8 cellular contexts compared by ENCODE assay signal in genomic region chr22:20084547-20085413, GRCh38. TPM values are rescaled to one million over a fixed set of nuclear protein-coding genes. Genes with fewer than 3 reads are reported as not detected.
DNase-seq lines count a peak whose midpoint lies in the region; ATAC-seq and TF ChIP-seq lines count a peak whose summit lies in the region.

No MANE protein-coding gene starts in this region.

- no peaks in the 10 kb centered on the region for H3K27me3 ChIP-seq in CD8-positive, alpha-beta T cell (ENCODE audit: insufficient read depth, low read length)

- no peak overlapping the region for H3K27ac Mint-ChIP-seq in CD8-positive, alpha-beta T cell

- peaks cover 38% of the 10 kb centered on the region for H3K4me1 ChIP-seq in CD8-positive, alpha-beta T cell (ENCODE audit: insufficient read depth, low read length)

- H3K27ac ChIP-seq in VCaP = peak overlapping the region; percentile 98
- no peak overlapping the region for H3K27ac ChIP-seq in CD8-positive, alpha-beta T cell (ENCODE audit: low read depth, low read length)

- CTCF ChIA-PET in CD8-positive, alpha-beta T cell (lab: Charles Lee) = no interaction called here

- H3K9me3 Mint-ChIP-seq in CD8-positive, alpha-beta T cell = no peaks in the 10 kb centered on the region

- no peak for DNase-seq in AG09319 (ENCODE audit: extremely low read depth, low read depth)
- DNase-seq in iPS-NIHi7 (ENCODE audit: extremely low spot score) = peak; percentile 87
- DNase-seq in dedifferentiated amniotic fluid mesenchymal stem cell (ENCODE audit: extremely low spot score) = no peak
- no peak for DNase-seq in HK-2 (ENCODE audit: unreplicated experiment)
- no peak for DNase-seq in CD8-positive, alpha-beta T cell

- no peaks in the 10 kb centered on the region for H3K9me3 ChIP-seq in CD8-positive, alpha-beta T cell (ENCODE audit: low read length)

- H3K4me1 Mint-ChIP-seq in CD8-positive, alpha-beta T cell (ENCODE audit: low read depth) = peaks cover 75% of the 10 kb centered on the region

- H3K4me3 Mint-ChIP-seq in CD8-positive, alpha-beta T cell = no peak overlapping the region

- intact Hi-C loops in CD8-positive, alpha-beta T cell (cut with DNase I, micrococcal nuclease) = no loop called here

- H3K36me3 ChIP-seq in CD8-positive, alpha-beta T cell (ENCODE audit: insufficient read depth, low read length) = peaks cover 29% of the 10 kb centered on the region

- POLR2A ChIA-PET in CD8-positive, alpha-beta T cell (lab: Charles Lee) = no interaction called here

- H3K36me3 Mint-ChIP-seq in CD8-positive, alpha-beta T cell = peaks cover 48% of the 10 kb centered on the region

- peak; percentile 21 for TF ChIP-seq CTCF in AG09319 (IDR thresholded peaks at IDR 0.05; ENCODE audit: low read depth, low read length)
- TF ChIP-seq CTCF in GM12873 (IDR thresholded peaks at IDR 0.05; ENCODE audit: insufficient read depth, low read depth, low read length, missing control alignments) = peak; percentile 56
- peak; percentile 66 for TF ChIP-seq CTCF in VCaP (conservative IDR thresholded peaks at IDR 0.05)
- no peak for TF ChIP-seq CTCF in CD8-positive, alpha-beta T cell (IDR thresholded peaks at IDR 0.05)

- no peaks in the 10 kb centered on the region for H3K27me3 Mint-ChIP-seq in CD8-positive, alpha-beta T cell (ENCODE audit: low read depth)

- no peak overlapping the region for H3K4me3 ChIP-seq in CD8-positive, alpha-beta T cell (ENCODE audit: low read depth, low read length)

- ATAC-seq in HG03469 (IDR thresholded peaks at IDR 0.05; ENCODE audit: unreplicated experiment) = no peak
- no peak for ATAC-seq in CD8-positive, alpha-beta T cell

RNA-seq across cellular contexts. Expression of gene DGCR8, which starts 4.7 kb away (rescaled TPM):
- total RNA-seq in CD8-positive, alpha-beta T cell = 10 to 100 TPM; 16.9 to 22.1 TPM

RNA-seq across cellular contexts. Expression of gene RANBP1, which starts 31.1 kb away (rescaled TPM):
- 10 to 100 TPM; 61.5 to 66.2 TPM for total RNA-seq in CD8-positive, alpha-beta T cell

RNA-seq across cellular contexts. Expression of gene TRMT2A, which starts 32.2 kb away (rescaled TPM):
- total RNA-seq in CD8-positive, alpha-beta T cell = 10 to 100 TPM; 57.8 to 62.8 TPM

RNA-seq across cellular contexts. Expression of gene ZDHHC8, which starts 46.8 kb away (rescaled TPM):
- total RNA-seq in CD8-positive, alpha-beta T cell = 10 to 100 TPM; 39.3 to 43.4 TPM
